1 cellular context compared by ENCODE assay signal in the genomic region with DNA sequence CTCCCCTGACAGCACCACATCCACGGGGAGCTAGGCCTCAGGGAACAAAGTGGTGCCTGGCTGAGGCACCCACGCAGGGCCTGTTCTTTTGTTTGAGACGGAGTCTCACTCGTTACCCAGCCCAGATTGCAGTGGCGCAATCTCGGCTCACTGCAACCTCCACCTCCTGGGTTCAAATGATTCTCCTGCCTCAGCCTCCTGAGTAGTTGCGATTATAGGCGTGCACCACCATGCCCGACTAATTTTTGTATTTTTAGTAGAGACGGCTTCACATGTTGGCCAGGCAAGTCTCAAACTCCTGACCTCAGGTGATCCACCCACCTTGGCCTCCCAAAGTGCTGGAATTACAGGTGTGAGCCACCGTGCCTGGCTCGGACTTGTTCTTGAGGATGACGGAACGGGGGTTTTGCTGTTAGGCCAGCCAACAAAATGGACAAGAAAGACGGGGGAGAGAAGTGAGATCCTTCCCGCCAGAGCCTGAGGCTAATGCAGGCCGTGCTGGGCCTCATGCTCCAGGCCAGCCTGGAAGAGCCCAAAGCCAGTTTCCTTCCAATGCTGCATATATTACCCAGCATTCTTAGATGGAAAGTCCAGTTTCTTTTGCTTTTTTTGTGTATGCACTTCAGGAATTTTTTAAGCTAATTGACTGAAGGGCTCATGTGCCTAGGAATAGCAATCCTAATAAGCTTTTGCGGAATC.
TF ChIP-seq lines count a peak whose summit lies in the region.

No MANE protein-coding gene starts in this region.

TF ChIP-seq in H1, 55 proteins besides CTCF, POLR2A, EP300 and RAD21:
- TF ChIP-seq, protein P1, sequence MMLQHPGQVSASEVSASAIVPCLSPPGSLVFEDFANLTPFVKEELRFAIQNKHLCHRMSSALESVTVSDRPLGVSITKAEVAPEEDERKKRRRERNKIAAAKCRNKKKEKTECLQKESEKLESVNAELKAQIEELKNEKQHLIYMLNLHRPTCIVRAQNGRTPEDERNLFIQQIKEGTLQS (IDR thresholded peaks at IDR 0.05; ENCODE audit: insufficient read depth, low read depth, low read length), result no peak
- no peak for TF ChIP-seq EZH2 (IDR thresholded peaks at IDR 0.05; ENCODE audit: low read depth, low read length, severe bottlenecking)
- TF ChIP-seq SUZ12 (IDR thresholded peaks at IDR 0.05; ENCODE audit: low read length), result no peak
- no peak for TF ChIP-seq NANOG (IDR thresholded peaks at IDR 0.05; ENCODE audit: insufficient read depth, low read depth, low read length, poor library complexity, severe bottlenecking)
- no peak for TF ChIP-seq TCF12 (IDR thresholded peaks at IDR 0.05; ENCODE audit: low read depth, low read length)
- no peak for TF ChIP-seq SIRT6 (IDR thresholded peaks at IDR 0.05; ENCODE audit: low read length)
- TF ChIP-seq, protein P2, sequence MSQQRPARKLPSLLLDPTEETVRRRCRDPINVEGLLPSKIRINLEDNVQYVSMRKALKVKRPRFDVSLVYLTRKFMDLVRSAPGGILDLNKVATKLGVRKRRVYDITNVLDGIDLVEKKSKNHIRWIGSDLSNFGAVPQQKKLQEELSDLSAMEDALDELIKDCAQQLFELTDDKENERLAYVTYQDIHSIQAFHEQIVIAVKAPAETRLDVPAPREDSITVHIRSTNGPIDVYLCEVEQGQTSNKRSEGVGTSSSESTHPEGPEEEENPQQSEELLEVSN (IDR thresholded peaks at IDR 0.05), result no peak
- TF ChIP-seq BACH1 (IDR thresholded peaks at IDR 0.05; ENCODE audit: low read length), result no peak
- TF ChIP-seq, protein P3, sequence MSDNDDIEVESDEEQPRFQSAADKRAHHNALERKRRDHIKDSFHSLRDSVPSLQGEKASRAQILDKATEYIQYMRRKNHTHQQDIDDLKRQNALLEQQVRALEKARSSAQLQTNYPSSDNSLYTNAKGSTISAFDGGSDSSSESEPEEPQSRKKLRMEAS (IDR thresholded peaks at IDR 0.05), result no peak
- TF ChIP-seq YY1 (IDR thresholded peaks at IDR 0.05; ENCODE audit: low read depth, low read length), result no peak
